ENCODE assay signal across 1 cellular context in genomic region chr7:51148216-51148615, GRCh38.
TF ChIP-seq lines count a peak whose summit lies in the region.

No MANE protein-coding gene starts in this region.

TF ChIP-seq in H1, 55 proteins besides CTCF, POLR2A, EP300 and RAD21:
- TF ChIP-seq, protein P1, sequence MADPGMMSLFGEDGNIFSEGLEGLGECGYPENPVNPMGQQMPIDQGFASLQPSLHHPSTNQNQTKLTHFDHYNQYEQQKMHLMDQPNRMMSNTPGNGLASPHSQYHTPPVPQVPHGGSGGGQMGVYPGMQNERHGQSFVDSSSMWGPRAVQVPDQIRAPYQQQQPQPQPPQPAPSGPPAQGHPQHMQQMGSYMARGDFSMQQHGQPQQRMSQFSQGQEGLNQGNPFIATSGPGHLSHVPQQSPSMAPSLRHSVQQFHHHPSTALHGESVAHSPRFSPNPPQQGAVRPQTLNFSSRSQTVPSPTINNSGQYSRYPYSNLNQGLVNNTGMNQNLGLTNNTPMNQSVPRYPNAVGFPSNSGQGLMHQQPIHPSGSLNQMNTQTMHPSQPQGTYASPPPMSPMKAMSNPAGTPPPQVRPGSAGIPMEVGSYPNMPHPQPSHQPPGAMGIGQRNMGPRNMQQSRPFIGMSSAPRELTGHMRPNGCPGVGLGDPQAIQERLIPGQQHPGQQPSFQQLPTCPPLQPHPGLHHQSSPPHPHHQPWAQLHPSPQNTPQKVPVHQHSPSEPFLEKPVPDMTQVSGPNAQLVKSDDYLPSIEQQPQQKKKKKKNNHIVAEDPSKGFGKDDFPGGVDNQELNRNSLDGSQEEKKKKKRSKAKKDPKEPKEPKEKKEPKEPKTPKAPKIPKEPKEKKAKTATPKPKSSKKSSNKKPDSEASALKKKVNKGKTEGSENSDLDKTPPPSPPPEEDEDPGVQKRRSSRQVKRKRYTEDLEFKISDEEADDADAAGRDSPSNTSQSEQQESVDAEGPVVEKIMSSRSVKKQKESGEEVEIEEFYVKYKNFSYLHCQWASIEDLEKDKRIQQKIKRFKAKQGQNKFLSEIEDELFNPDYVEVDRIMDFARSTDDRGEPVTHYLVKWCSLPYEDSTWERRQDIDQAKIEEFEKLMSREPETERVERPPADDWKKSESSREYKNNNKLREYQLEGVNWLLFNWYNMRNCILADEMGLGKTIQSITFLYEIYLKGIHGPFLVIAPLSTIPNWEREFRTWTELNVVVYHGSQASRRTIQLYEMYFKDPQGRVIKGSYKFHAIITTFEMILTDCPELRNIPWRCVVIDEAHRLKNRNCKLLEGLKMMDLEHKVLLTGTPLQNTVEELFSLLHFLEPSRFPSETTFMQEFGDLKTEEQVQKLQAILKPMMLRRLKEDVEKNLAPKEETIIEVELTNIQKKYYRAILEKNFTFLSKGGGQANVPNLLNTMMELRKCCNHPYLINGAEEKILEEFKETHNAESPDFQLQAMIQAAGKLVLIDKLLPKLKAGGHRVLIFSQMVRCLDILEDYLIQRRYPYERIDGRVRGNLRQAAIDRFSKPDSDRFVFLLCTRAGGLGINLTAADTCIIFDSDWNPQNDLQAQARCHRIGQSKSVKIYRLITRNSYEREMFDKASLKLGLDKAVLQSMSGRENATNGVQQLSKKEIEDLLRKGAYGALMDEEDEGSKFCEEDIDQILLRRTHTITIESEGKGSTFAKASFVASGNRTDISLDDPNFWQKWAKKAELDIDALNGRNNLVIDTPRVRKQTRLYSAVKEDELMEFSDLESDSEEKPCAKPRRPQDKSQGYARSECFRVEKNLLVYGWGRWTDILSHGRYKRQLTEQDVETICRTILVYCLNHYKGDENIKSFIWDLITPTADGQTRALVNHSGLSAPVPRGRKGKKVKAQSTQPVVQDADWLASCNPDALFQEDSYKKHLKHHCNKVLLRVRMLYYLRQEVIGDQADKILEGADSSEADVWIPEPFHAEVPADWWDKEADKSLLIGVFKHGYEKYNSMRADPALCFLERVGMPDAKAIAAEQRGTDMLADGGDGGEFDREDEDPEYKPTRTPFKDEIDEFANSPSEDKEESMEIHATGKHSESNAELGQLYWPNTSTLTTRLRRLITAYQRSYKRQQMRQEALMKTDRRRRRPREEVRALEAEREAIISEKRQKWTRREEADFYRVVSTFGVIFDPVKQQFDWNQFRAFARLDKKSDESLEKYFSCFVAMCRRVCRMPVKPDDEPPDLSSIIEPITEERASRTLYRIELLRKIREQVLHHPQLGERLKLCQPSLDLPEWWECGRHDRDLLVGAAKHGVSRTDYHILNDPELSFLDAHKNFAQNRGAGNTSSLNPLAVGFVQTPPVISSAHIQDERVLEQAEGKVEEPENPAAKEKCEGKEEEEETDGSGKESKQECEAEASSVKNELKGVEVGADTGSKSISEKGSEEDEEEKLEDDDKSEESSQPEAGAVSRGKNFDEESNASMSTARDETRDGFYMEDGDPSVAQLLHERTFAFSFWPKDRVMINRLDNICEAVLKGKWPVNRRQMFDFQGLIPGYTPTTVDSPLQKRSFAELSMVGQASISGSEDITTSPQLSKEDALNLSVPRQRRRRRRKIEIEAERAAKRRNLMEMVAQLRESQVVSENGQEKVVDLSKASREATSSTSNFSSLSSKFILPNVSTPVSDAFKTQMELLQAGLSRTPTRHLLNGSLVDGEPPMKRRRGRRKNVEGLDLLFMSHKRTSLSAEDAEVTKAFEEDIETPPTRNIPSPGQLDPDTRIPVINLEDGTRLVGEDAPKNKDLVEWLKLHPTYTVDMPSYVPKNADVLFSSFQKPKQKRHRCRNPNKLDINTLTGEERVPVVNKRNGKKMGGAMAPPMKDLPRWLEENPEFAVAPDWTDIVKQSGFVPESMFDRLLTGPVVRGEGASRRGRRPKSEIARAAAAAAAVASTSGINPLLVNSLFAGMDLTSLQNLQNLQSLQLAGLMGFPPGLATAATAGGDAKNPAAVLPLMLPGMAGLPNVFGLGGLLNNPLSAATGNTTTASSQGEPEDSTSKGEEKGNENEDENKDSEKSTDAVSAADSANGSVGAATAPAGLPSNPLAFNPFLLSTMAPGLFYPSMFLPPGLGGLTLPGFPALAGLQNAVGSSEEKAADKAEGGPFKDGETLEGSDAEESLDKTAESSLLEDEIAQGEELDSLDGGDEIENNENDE (IDR thresholded peaks at IDR 0.05; ENCODE audit: insufficient replicate concordance, low read length): no peak
- TF ChIP-seq CEBPB (IDR thresholded peaks at IDR 0.05; ENCODE audit: low read depth, low read length) (no peak), RBBP5 (IDR thresholded peaks at IDR 0.05; ENCODE audit: borderline replicate concordance, low read depth, low read length) (no peak), HDAC6 (IDR thresholded peaks at IDR 0.05; ENCODE audit: low read depth, low read length) (no peak), TCF12 (IDR thresholded peaks at IDR 0.05; ENCODE audit: low read depth, low read length) (no peak), KDM1A (IDR thresholded peaks at IDR 0.05; ENCODE audit: borderline replicate concordance, low read length) (no peak), SUZ12 (IDR thresholded peaks at IDR 0.05; ENCODE audit: low read length) (no peak), FOSL1 (IDR thresholded peaks at IDR 0.05; ENCODE audit: insufficient read depth, low read depth, low read length) (no peak), USF2 (IDR thresholded peaks at IDR 0.05; ENCODE audit: low read length) (no peak), SIRT6 (IDR thresholded peaks at IDR 0.05; ENCODE audit: low read length) (no peak), SIX5 (IDR thresholded peaks at IDR 0.05; ENCODE audit: low read depth, low read length) (no peak), BRCA1 (IDR thresholded peaks at IDR 0.05; ENCODE audit: low read depth, low read length) (no peak), CBX5 (IDR thresholded peaks at IDR 0.05; ENCODE audit: low read depth, low read length) (no peak), SP1 (IDR thresholded peaks at IDR 0.05; ENCODE audit: low read depth, low read length) (no peak), CREB1 (IDR thresholded peaks at IDR 0.05) (no peak), EZH2 (IDR thresholded peaks at IDR 0.05; ENCODE audit: low read depth, low read length, severe bottlenecking) (no peak), CHD2 (IDR thresholded peaks at IDR 0.05; ENCODE audit: low read length) (no peak)
